ENCODE assay signal across 3 cellular contexts in genomic region chr10:35607475-35608316, GRCh38.
TF ChIP-seq lines count a peak whose summit lies in the region.

No MANE protein-coding gene starts in this region.

TF ChIP-seq in liver, 16 proteins besides CTCF, POLR2A, EP300 and RAD21:
- TF ChIP-seq ATF3 (IDR thresholded peaks at IDR 0.05) (no peak), HNF4G (IDR thresholded peaks at IDR 0.05) (no peak), EGR1 (IDR thresholded peaks at IDR 0.05; ENCODE audit: low read depth in 2 of 2) (no peak), RXRA (IDR thresholded peaks at IDR 0.05) (no peak), JUND (IDR thresholded peaks at IDR 0.05) (no peak), HNF4A (conservative IDR thresholded peaks at IDR 0.05) (no peak), SP1 (IDR thresholded peaks at IDR 0.05) (no peak), FOXA1 (IDR thresholded peaks at IDR 0.05) (no peak), NR2F2 (IDR thresholded peaks at IDR 0.05) (no peak), FOXA2 (IDR thresholded peaks at IDR 0.05) (no peak)
- TF ChIP-seq, protein P1, sequence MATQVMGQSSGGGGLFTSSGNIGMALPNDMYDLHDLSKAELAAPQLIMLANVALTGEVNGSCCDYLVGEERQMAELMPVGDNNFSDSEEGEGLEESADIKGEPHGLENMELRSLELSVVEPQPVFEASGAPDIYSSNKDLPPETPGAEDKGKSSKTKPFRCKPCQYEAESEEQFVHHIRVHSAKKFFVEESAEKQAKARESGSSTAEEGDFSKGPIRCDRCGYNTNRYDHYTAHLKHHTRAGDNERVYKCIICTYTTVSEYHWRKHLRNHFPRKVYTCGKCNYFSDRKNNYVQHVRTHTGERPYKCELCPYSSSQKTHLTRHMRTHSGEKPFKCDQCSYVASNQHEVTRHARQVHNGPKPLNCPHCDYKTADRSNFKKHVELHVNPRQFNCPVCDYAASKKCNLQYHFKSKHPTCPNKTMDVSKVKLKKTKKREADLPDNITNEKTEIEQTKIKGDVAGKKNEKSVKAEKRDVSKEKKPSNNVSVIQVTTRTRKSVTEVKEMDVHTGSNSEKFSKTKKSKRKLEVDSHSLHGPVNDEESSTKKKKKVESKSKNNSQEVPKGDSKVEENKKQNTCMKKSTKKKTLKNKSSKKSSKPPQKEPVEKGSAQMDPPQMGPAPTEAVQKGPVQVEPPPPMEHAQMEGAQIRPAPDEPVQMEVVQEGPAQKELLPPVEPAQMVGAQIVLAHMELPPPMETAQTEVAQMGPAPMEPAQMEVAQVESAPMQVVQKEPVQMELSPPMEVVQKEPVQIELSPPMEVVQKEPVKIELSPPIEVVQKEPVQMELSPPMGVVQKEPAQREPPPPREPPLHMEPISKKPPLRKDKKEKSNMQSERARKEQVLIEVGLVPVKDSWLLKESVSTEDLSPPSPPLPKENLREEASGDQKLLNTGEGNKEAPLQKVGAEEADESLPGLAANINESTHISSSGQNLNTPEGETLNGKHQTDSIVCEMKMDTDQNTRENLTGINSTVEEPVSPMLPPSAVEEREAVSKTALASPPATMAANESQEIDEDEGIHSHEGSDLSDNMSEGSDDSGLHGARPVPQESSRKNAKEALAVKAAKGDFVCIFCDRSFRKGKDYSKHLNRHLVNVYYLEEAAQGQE (IDR thresholded peaks at IDR 0.05) = no peak
- TF ChIP-seq, protein P2, sequence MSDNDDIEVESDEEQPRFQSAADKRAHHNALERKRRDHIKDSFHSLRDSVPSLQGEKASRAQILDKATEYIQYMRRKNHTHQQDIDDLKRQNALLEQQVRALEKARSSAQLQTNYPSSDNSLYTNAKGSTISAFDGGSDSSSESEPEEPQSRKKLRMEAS (IDR thresholded peaks at IDR 0.05) = no peak
- TF ChIP-seq, protein P3, sequence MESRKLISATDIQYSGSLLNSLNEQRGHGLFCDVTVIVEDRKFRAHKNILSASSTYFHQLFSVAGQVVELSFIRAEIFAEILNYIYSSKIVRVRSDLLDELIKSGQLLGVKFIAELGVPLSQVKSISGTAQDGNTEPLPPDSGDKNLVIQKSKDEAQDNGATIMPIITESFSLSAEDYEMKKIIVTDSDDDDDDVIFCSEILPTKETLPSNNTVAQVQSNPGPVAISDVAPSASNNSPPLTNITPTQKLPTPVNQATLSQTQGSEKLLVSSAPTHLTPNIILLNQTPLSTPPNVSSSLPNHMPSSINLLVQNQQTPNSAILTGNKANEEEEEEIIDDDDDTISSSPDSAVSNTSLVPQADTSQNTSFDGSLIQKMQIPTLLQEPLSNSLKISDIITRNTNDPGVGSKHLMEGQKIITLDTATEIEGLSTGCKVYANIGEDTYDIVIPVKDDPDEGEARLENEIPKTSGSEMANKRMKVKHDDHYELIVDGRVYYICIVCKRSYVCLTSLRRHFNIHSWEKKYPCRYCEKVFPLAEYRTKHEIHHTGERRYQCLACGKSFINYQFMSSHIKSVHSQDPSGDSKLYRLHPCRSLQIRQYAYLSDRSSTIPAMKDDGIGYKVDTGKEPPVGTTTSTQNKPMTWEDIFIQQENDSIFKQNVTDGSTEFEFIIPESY (IDR thresholded peaks at IDR 0.05) = no peak

TF ChIP-seq in HepG2, 621 proteins besides CTCF, POLR2A, EP300 and RAD21:
- no peak for TF ChIP-seq ZC3H13 (CRISPR knock-in tag; IDR thresholded peaks at IDR 0.05)
- no peak for TF ChIP-seq ZNF720 (CRISPR knock-in tag; IDR thresholded peaks at IDR 0.05)
- TF ChIP-seq TMF1 (CRISPR knock-in tag; IDR thresholded peaks at IDR 0.05; ENCODE audit: low read depth) = no peak
- no peak for TF ChIP-seq PRDM15 (CRISPR knock-in tag; IDR thresholded peaks at IDR 0.05)

TF ChIP-seq in K562, 482 proteins besides CTCF, POLR2A, EP300 and RAD21:
- no peak for TF ChIP-seq MITF (IDR thresholded peaks at IDR 0.05)
- TF ChIP-seq EZH2 (IDR thresholded peaks at IDR 0.05; ENCODE audit: borderline replicate concordance, low read depth, low read length) = 0 out of 2 replicates have a peak, but pooled peaks have one; percentile 60
- TF ChIP-seq ZNF407 (IDR thresholded peaks at IDR 0.05; ENCODE audit: low read depth) = no peak
